In the genomic region with DNA sequence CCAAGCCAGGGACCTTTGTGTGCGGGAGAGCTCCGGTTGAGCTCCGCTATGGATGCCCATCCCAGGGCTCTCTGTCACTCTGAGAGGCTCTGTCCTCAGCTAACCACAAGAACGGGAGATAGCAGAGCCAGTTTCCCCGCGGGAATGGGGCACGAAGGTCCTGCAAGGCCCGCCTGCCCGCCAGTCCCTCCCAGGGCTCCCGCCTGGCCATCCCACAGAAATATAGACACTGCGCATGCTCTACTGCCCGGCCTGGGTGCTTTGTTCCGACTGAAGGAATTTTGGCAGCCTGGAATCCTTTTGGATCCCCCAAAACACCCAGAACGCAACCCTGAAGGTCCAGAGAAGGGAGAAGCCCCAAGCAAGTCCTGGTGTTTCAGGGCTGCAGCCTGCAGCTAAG, we compare ENCODE assay signal across 19 cellular contexts. TPM values are rescaled to one million over a fixed set of nuclear protein-coding genes. Genes with fewer than 3 reads are reported as not detected.
"Had no signal": no experiment of that assay in that cellular context is flagged by ENCODE, and none has a peak within 500 bp of the region (broad histone marks: within the 10 kb centered on the region; RNA-seq: fewer than 3 reads in every experiment).

No MANE protein-coding gene starts in this region.

- H3K4me3 ChIP-seq: colonic mucosa, gastroesophageal sphincter, sigmoid colon, transverse colon had no signal

- H3K4me1 ChIP-seq: colonic mucosa, gastroesophageal sphincter, sigmoid colon, transverse colon had no signal

- ATAC-seq: activated CD8-positive, alpha-beta T cell treated with anti-CD3 and anti-CD28 coated beads, Interleukin-2, amount 10 ng/mL, durations not matched to agents 7 days and 5 days; gastroesophageal sphincter; T-cell had no signal

- H3K27ac ChIP-seq: colonic mucosa, gastroesophageal sphincter, sigmoid colon, transverse colon, WERI-Rb-1 had no signal

- H3K9me3 ChIP-seq: colonic mucosa, sigmoid colon, transverse colon had no signal

- H3K36me3 ChIP-seq: colonic mucosa, gastroesophageal sphincter, sigmoid colon, transverse colon, WERI-Rb-1 had no signal

- H3K27me3 ChIP-seq: colonic mucosa, gastroesophageal sphincter, sigmoid colon, transverse colon had no signal

- DNase-seq: activated CD4-positive, alpha-beta T cell treated with anti-CD3 and anti-CD28 coated beads for 4 hours; activated CD8-positive, alpha-beta memory T cell treated with anti-CD3 and anti-CD28 coated beads, Interleukin-2, amount 50 U/mL, for 48 hours; activated CD8-positive, alpha-beta T cell treated with anti-CD3 and anti-CD28 coated beads, Interleukin-2, amount 10 ng/mL, durations not matched to agents 7 days and 5 days; activated naive CD4-positive, alpha-beta T cell treated with anti-CD3 and anti-CD28 coated beads, Interleukin-2, amount 10 ng/mL, durations not matched to agents 7 days and 5 days; colonic mucosa; hypothalamus; sigmoid colon; stimulated activated CD4-positive, alpha-beta T cell treated with anti-CD3 and anti-CD28 coated beads, Interleukin-12 subunit alpha, Interleukin-12 subunit beta, amount 100 ng/mL, for 4 hours; stimulated activated naive CD4-positive, alpha-beta T cell; substantia nigra; T-cell; T1000; transverse colon had no signal

RNA-seq across cellular contexts. Expression of a gene that starts 8.6 kb away (rescaled TPM):
- total RNA-seq: activated CD8-positive, alpha-beta T cell treated with anti-CD3 and anti-CD28 coated beads, Interleukin-2, amount 10 ng/mL, durations not matched to agents 7 days and 5 days; cardiac septum; colonic mucosa; gastroesophageal sphincter; left lobe of liver; osteoblast; pulmonary artery endothelial cell; sigmoid colon; T-cell; transverse colon had no signal

RNA-seq across cellular contexts. Expression of a gene that starts 19.4 kb away (rescaled TPM):
- total RNA-seq: activated CD8-positive, alpha-beta T cell treated with anti-CD3 and anti-CD28 coated beads, Interleukin-2, amount 10 ng/mL, durations not matched to agents 7 days and 5 days; cardiac septum; colonic mucosa; gastroesophageal sphincter; left lobe of liver; osteoblast; pulmonary artery endothelial cell; sigmoid colon; T-cell; transverse colon had no signal
